Comparison of ENCODE assay signal across 18 cellular contexts in genomic region chr16:87000007-87000406, GRCh38.
DNase-seq lines count a peak whose midpoint lies in the region; ATAC-seq and TF ChIP-seq lines count a peak whose summit lies in the region.
"Had no signal": no experiment of that assay in that cellular context is flagged by ENCODE, and none has a peak within 500 bp of the region (broad histone marks: within the 10 kb centered on the region; RNA-seq: fewer than 3 reads in every experiment).

No MANE protein-coding gene starts in this region.

- no peak for TF ChIP-seq CTCF in Calu3 (IDR thresholded peaks at IDR 0.05; ENCODE audit: unreplicated experiment)
- TF ChIP-seq CTCF in type B pancreatic cell (conservative IDR thresholded peaks at IDR 0.05): no peak

- H3K27ac Mint-ChIP-seq in Calu3 (ENCODE audit: unreplicated experiment) (peak overlapping the region; percentile 14), type B pancreatic cell (peak overlapping the region; percentile 40)
- H3K27ac Mint-ChIP-seq: IgD-negative memory B cell had no signal

- no peak overlapping the region for H3K4me3 ChIP-seq in MG63

- no peak for ATAC-seq in HG03139 (IDR thresholded peaks at IDR 0.05; ENCODE audit: unreplicated experiment)

- CTCF ChIA-PET in Calu3 (lab: Charles Lee): interaction anchor here (0.8 kb wide), 1 partner anchor 44 kb away, joined by 3 read pairs; no protein-coding TSS in a partner anchor

- no peak overlapping the region for H3K4me3 Mint-ChIP-seq in Calu3 (ENCODE audit: low read depth, unreplicated experiment)
- no peak overlapping the region for H3K4me3 Mint-ChIP-seq in type B pancreatic cell

- H3K4me1 Mint-ChIP-seq in Calu3 (ENCODE audit: low read depth, unreplicated experiment) (peaks cover 26% of the 10 kb centered on the region), type B pancreatic cell (ENCODE audit: unreplicated experiment) (peaks cover 32% of the 10 kb centered on the region)
- H3K4me1 Mint-ChIP-seq: IgD-negative memory B cell had no signal

- peak; percentile 58 for DNase-seq in Calu3
- DNase-seq in NCI-H526 treated with DMSO at 0.1 percent for 48 hours (lab: John Stamatoyannopoulos, UW): peak; percentile 2
- peak; percentile 48 for DNase-seq in kidney glomerular epithelial cell (lab: John Stamatoyannopoulos, UW)
- no peak for DNase-seq in type B pancreatic cell (ENCODE audit: extremely low spot score, unreplicated experiment)
- DNase-seq in MG63: no peak
- DNase-seq in NCI-H2227 treated with DMSO at 0.1 percent for 48 hours (lab: John Stamatoyannopoulos, UW): no peak
- DNase-seq: AML-193, DMS 273 treated with DMSO at 0.1 percent for 48 hours, GF-D8, H7, Karpas-422, MM.1S, NCI-H1092, NCI-H1436 treated with DMSO at 0.1 percent for 48 hours, NCI-H2029, NCI-H774 had no signal

- intact Hi-C loops in Calu3 (cut with micrococcal nuclease; ENCODE audit: unreplicated experiment): no loop called here

- no peaks in the 10 kb centered on the region for H3K27me3 ChIP-seq in MG63

- H3K9me3 Mint-ChIP-seq in Calu3 (ENCODE audit: low read depth, unreplicated experiment) (peaks cover 2% of the 10 kb centered on the region), type B pancreatic cell (peaks cover 4% of the 10 kb centered on the region)

- no peaks in the 10 kb centered on the region for H3K36me3 ChIP-seq in MG63

- H3K27me3 Mint-ChIP-seq in Calu3 (ENCODE audit: unreplicated experiment) (peaks cover 28% of the 10 kb centered on the region), type B pancreatic cell (peaks cover 35% of the 10 kb centered on the region)

- BruUV-seq in Calu3 (replicated peaks; lab: Mats Ljungman, UMichigan): no TSS peak

- H3K9me3 ChIP-seq in MG63: no peaks in the 10 kb centered on the region

- H3K36me3 Mint-ChIP-seq in Calu3 (ENCODE audit: insufficient read depth, unreplicated experiment) (peaks cover 4% of the 10 kb centered on the region), type B pancreatic cell (no peaks in the 10 kb centered on the region)
- H3K36me3 Mint-ChIP-seq: IgD-negative memory B cell had no signal

Comparison
In these comparisons a context has a peak if more than half of its experiments do, and no peak if none do; other contexts are left out.
1. DNase-seq: peak in Calu3 (single experiment), NCI-H526 treated with DMSO at 0.1 percent for 48 hours (single experiment) and kidney glomerular epithelial cell (single experiment); none in type B pancreatic cell (single experiment), MG63 (single experiment) and NCI-H2227 treated with DMSO at 0.1 percent for 48 hours (single experiment).